In genomic region chr3:152147748-152148147, GRCh38 we compare ENCODE assay signal across 19 cellular contexts.
"Had no signal": no experiment of that assay in that cellular context is flagged by ENCODE, and none has a peak within 500 bp of the region (broad histone marks: within the 10 kb centered on the region; RNA-seq: fewer than 3 reads in every experiment).

No MANE protein-coding gene starts in this region.

- H3K27ac Mint-ChIP-seq: endodermal cell; naive thymus-derived CD4-positive, alpha-beta T cell; nephron progenitor cell; stimulated activated memory B cell treated with anti-CD40 and anti-IgM and Interleukin-4, amounts not matched to agents 10 μg/mL and 1 μg/mL and 100 μg/mL, for 72 hours; stimulated activated naive CD8-positive, alpha-beta T cell treated with anti-CD3 and anti-CD28 coated beads, Interleukin-15, Interleukin-2, amounts not matched to agents 100 ng/mL and 50 ng/mL, for 24 hours had no signal

- H3K27ac ChIP-seq: heart left ventricle, psoas muscle, right lobe of liver, transverse colon had no signal

- H3K4me3 ChIP-seq: coronary artery, heart left ventricle, psoas muscle, right lobe of liver, transverse colon had no signal

- H3K27me3 ChIP-seq: heart left ventricle, right lobe of liver, transverse colon had no signal

- H3K36me3 ChIP-seq: heart left ventricle, right lobe of liver, transverse colon had no signal

- H3K9me3 Mint-ChIP-seq: nephron progenitor cell; stimulated activated memory B cell treated with anti-CD40 and anti-IgM and Interleukin-4, amounts not matched to agents 10 μg/mL and 1 μg/mL and 100 μg/mL, for 72 hours; stimulated activated naive CD8-positive, alpha-beta T cell treated with anti-CD3 and anti-CD28 coated beads, Interleukin-15, Interleukin-2, amounts not matched to agents 100 ng/mL and 50 ng/mL, for 24 hours had no signal

- H3K36me3 Mint-ChIP-seq: stimulated activated memory B cell treated with anti-CD40 and anti-IgM and Interleukin-4, amounts not matched to agents 10 μg/mL and 1 μg/mL and 100 μg/mL, for 72 hours had no signal

- H3K9me3 ChIP-seq: heart left ventricle, psoas muscle, right lobe of liver, transverse colon had no signal

- H3K4me1 ChIP-seq: psoas muscle, right lobe of liver had no signal

- FAIRE-seq: endothelial cell of umbilical vein, frontal cortex had no signal

- ATAC-seq: heart left ventricle; naive thymus-derived CD4-positive, alpha-beta T cell; psoas muscle; right lobe of liver; stimulated activated memory B cell treated with anti-CD40 and anti-IgM and Interleukin-4, amounts not matched to agents 10 μg/mL and 1 μg/mL and 100 μg/mL, for 72 hours had no signal

- H3K4me1 Mint-ChIP-seq: stimulated activated memory B cell treated with anti-CD40 and anti-IgM and Interleukin-4, amounts not matched to agents 10 μg/mL and 1 μg/mL and 100 μg/mL, for 72 hours had no signal

- DNase-seq: effector CD4-positive, alpha-beta T cell; erythroblast; heart left ventricle; hippocampal formation; kidney glomerular epithelial cell; naive thymus-derived CD4-positive, alpha-beta T cell; nephron progenitor cell; psoas muscle; retina; right lobe of liver; stimulated activated CD4-positive, alpha-beta T cell treated with anti-CD3 and anti-CD28 coated beads, Interleukin-4, amount 100 ng/mL, for 1 hour; stimulated activated CD8-positive, alpha-beta memory T cell treated with anti-CD3 and anti-CD28 coated beads, Interleukin-4, amount 100 ng/mL, for 48 hours; transverse colon had no signal

- H3K4me3 Mint-ChIP-seq: endodermal cell; naive thymus-derived CD4-positive, alpha-beta T cell; nephron progenitor cell; stimulated activated memory B cell treated with anti-CD40 and anti-IgM and Interleukin-4, amounts not matched to agents 10 μg/mL and 1 μg/mL and 100 μg/mL, for 72 hours; stimulated activated naive CD8-positive, alpha-beta T cell treated with anti-CD3 and anti-CD28 coated beads, Interleukin-15, Interleukin-2, amounts not matched to agents 100 ng/mL and 50 ng/mL, for 24 hours had no signal
